8 cellular contexts compared by ENCODE assay signal in the genomic region with DNA sequence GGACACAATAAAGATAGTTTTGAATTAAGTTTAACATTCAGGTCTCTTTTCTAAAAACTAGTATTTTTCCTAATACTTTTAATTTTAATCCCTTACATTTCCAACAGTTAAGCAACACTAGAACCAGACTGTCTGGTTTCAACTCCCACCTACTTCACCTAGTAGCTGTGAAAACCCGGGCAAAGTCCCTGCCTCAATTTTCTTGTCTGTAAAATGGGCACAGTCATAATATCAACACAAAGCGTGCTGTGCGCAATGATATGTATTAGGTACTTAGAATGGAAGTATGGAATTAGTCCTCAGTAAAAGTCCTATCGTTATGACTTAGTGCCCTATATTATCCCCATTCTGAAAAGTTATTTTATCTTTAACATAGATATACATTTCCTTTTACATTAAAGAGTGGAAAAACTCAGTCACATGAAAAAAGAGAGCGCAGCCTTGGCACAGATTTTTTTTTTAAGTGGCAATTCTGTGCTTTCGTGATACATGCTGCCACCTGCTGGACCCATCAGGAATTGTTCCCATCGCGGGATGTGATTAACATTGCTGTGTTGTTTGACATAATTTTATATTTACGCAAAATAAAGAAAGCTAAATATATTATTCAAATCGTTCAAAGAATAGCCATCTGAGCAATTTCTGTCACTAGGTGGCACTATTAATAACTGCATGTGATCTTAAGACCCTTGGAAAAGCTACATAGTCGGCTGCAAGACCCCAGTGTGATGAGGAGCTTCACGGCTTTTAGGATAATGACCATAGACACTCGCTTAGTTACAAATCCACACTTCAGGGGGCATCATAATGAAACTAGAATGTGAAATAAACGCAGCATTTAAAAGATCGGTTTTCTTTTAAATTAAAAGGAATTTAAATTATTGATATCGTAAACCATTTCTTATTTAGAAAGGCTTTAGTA. TPM values are rescaled to one million over a fixed set of nuclear protein-coding genes. Genes with fewer than 3 reads are reported as not detected.
DNase-seq lines count a peak whose midpoint lies in the region; ATAC-seq, FAIRE-seq and TF ChIP-seq lines count a peak whose summit lies in the region.

No MANE protein-coding gene starts in this region.

- no peaks in the 10 kb centered on the region for H3K4me1 ChIP-seq in CD4-positive, alpha-beta memory T cell (ENCODE audit: insufficient read depth, low read length)
- no peaks in the 10 kb centered on the region for H3K4me1 ChIP-seq in K562 (replicated peaks in 1 of 2; ENCODE audit: control insufficient read depth in 2 of 2, insufficient read depth in 2 of 2, low read length in 2 of 2)

- no peaks in the 10 kb centered on the region for H3K4me1 Mint-ChIP-seq in CD4-positive, alpha-beta memory T cell
- no peaks in the 10 kb centered on the region for H3K4me1 Mint-ChIP-seq in T-helper 2 cell treated with Interferon-gamma antibody and Interleukin-4, amounts not matched to agents 5 μg/mL and 100 μg/mL, for 36 hours (ENCODE audit: low read depth)

- no peak overlapping the region for H3K27ac Mint-ChIP-seq in CD4-positive, alpha-beta memory T cell
- no peak overlapping the region for H3K27ac Mint-ChIP-seq in T-helper 2 cell treated with Interferon-gamma antibody and Interleukin-4, amounts not matched to agents 5 μg/mL and 100 μg/mL, for 36 hours

- H3K27me3 ChIP-seq in CD4-positive, alpha-beta memory T cell (ENCODE audit: insufficient read depth, low read length) = no peaks in the 10 kb centered on the region
- H3K27me3 ChIP-seq in K562 (ENCODE audit: control insufficient read depth in 2 of 2, insufficient read depth in 2 of 2, low read length in 2 of 2) = no peaks in the 10 kb centered on the region

- H3K4me2 ChIP-seq in K562 (ENCODE audit: insufficient read depth, low read length) = no peak overlapping the region

- TF ChIP-seq EP300 in K562 (IDR thresholded peaks at IDR 0.05; ENCODE audit: low read length) = no peak

- H3K9me3 Mint-ChIP-seq in CD4-positive, alpha-beta memory T cell = no peaks in the 10 kb centered on the region
- no peaks in the 10 kb centered on the region for H3K9me3 Mint-ChIP-seq in T-helper 2 cell treated with Interferon-gamma antibody and Interleukin-4, amounts not matched to agents 5 μg/mL and 100 μg/mL, for 36 hours

- in situ Hi-C loops in K562 (cut with MboI) = loop anchor here (5.0 kb wide), 1 partner anchor 943 kb away; no protein-coding TSS in a partner anchor

- TF ChIP-seq POLR2A in K562 (conservative IDR thresholded peaks at IDR 0.05) = no peak

- H3K9ac ChIP-seq in K562 (ENCODE audit: insufficient read depth in 1 of 2, low read depth in 2 of 2, low read length in 2 of 2) = no peak overlapping the region

- peak; percentile 36 to 64 (median 43) for DNase-seq in CD4-positive, alpha-beta memory T cell
- DNase-seq in NAMALWA (ENCODE audit: low spot score) = peak; percentile 77
- DNase-seq in T-helper 2 cell treated with Interferon-gamma antibody and Interleukin-4, amounts not matched to agents 5 μg/mL and 100 μg/mL, for 36 hours (ENCODE audit: low spot score) = peak; percentile 15
- DNase-seq in K562 (ENCODE audit: extremely low read depth in 1 of 4, low spot score in 3 of 4) = peak; percentile 21 to 32 (median 30)
- peak; percentile 50 for DNase-seq in iris pigment epithelial cell (ENCODE audit: low read depth)
- DNase-seq in stimulated activated CD4-positive, alpha-beta T cell treated with anti-CD3 and anti-CD28 coated beads, Interleukin-15, amount 100 ng/mL, for 48 hours (ENCODE audit: low read depth in 2 of 2) = peak; percentile 24 to 27

- peak; percentile 30 to 60 (median 52); a peak in 5 of 6 replicates for TF ChIP-seq CTCF in K562 (IDR thresholded peaks at IDR 0.05 in 2 of 3, conservative IDR thresholded peaks at IDR 0.05 in 1 of 3; ENCODE audit: insufficient read depth in 2 of 3, low read depth in 1 of 3, low read length in 3 of 3)

- BruUV-seq in K562 (replicated peaks; lab: Mats Ljungman, UMichigan) = no TSS peak

- POLR2A ChIA-PET in CD4-positive, alpha-beta memory T cell (lab: Charles Lee; ENCODE audit: partially characterized antibody) = no interaction called here
- POLR2A ChIA-PET in K562 (lab: Yijun Ruan, JAX) = no interaction called here

- no peak overlapping the region for H3K4me3 ChIP-seq in CD4-positive, alpha-beta memory T cell (ENCODE audit: low read length in 2 of 2)
- H3K4me3 ChIP-seq in K562 = no peak overlapping the region

- H3K9me3 ChIP-seq in CD4-positive, alpha-beta memory T cell (ENCODE audit: control insufficient read depth in 1 of 2, low read length in 2 of 2) = no peaks in the 10 kb centered on the region
- H3K9me3 ChIP-seq in K562 (replicated peaks; ENCODE audit: control insufficient read depth, insufficient read depth, low read depth, low read length) = no peaks in the 10 kb centered on the region

- CTCF ChIA-PET in CD4-positive, alpha-beta memory T cell (lab: Charles Lee; ENCODE audit: partially characterized antibody) = interaction anchor here (0.7 to 3.6 kb wide), 20 partner anchors 9 to 954 kb away, joined by 3 to 58 read pairs (median 4); no protein-coding TSS in a partner anchor
- CTCF ChIA-PET in K562 (lab: Yijun Ruan, JAX; ENCODE audit: low intra/inter-chr PET ratio) = no interaction called here

- H2AFZ ChIP-seq in K562 (ENCODE audit: low read depth, low read length) = no peak overlapping the region

- peak; percentile 29 to 40; a peak in 3 of 4 replicates for TF ChIP-seq RAD21 in K562 (CRISPR knock-in tag; conservative IDR thresholded peaks at IDR 0.05 in 1 of 2, IDR thresholded peaks at IDR 0.05 in 1 of 2)

- ATAC-seq in GM21381 (IDR thresholded peaks at IDR 0.05; ENCODE audit: unreplicated experiment) (peak; percentile 55), K562 (no peak), HG02870 (IDR thresholded peaks at IDR 0.05; ENCODE audit: unreplicated experiment) (no peak)

- no peaks in the 10 kb centered on the region for H3K36me3 Mint-ChIP-seq in CD4-positive, alpha-beta memory T cell
- H3K36me3 Mint-ChIP-seq in T-helper 2 cell treated with Interferon-gamma antibody and Interleukin-4, amounts not matched to agents 5 μg/mL and 100 μg/mL, for 36 hours (ENCODE audit: low read depth) = no peaks in the 10 kb centered on the region

- FAIRE-seq in K562 (lab: Jason Lieb, UNC) = peak; percentile 80

- no peaks in the 10 kb centered on the region for H4K20me1 ChIP-seq in K562 (replicated peaks; ENCODE audit: control insufficient read depth, insufficient read depth, low read length)

- no peaks in the 10 kb centered on the region for H3K36me3 ChIP-seq in CD4-positive, alpha-beta memory T cell (ENCODE audit: insufficient read depth, low read length)
- H3K36me3 ChIP-seq in K562 (ENCODE audit: control insufficient read depth, insufficient read depth, low read length) = no peaks in the 10 kb centered on the region

- no peaks in the 10 kb centered on the region for H3K79me2 ChIP-seq in K562 (ENCODE audit: control insufficient read depth, insufficient read depth, low read length)

- 18% methylated on average over 16 of the region's 16 CpGs for WGBS in K562 (ENCODE audit: insufficient coverage, low coverage, missing lambda C conversion rate)

- no peak overlapping the region for H3K27ac ChIP-seq in CD4-positive, alpha-beta memory T cell (ENCODE audit: low read depth, low read length)
- no peak overlapping the region for H3K27ac ChIP-seq in K562 (ENCODE audit: extremely low read depth, low read depth, low read length)

- intact Hi-C loops in CD4-positive, alpha-beta memory T cell (cut with micrococcal nuclease) = loop anchor here (1.0 kb wide), 1 partner anchor 950 kb away; no protein-coding TSS in a partner anchor
- intact Hi-C loops in K562 (cut with micrococcal nuclease) = loop anchor here (1.0 kb wide), 1 partner anchor 944 kb away; no protein-coding TSS in a partner anchor

- peaks cover 6 to 9% of the 10 kb centered on the region in 2 donors for H3K27me3 Mint-ChIP-seq in CD4-positive, alpha-beta memory T cell
- H3K27me3 Mint-ChIP-seq in T-helper 2 cell treated with Interferon-gamma antibody and Interleukin-4, amounts not matched to agents 5 μg/mL and 100 μg/mL, for 36 hours (ENCODE audit: low read depth) = no peaks in the 10 kb centered on the region

- H3K4me3 Mint-ChIP-seq in CD4-positive, alpha-beta memory T cell = no peak overlapping the region
- H3K4me3 Mint-ChIP-seq in T-helper 2 cell treated with Interferon-gamma antibody and Interleukin-4, amounts not matched to agents 5 μg/mL and 100 μg/mL, for 36 hours = no peak overlapping the region

- no peaks in the 10 kb centered on the region for H3K9me1 ChIP-seq in K562 (ENCODE audit: control insufficient read depth, insufficient read depth, low read length)

TF ChIP-seq in K562, 482 proteins besides CTCF, POLR2A, EP300 and RAD21 (continues in another document):
- TF ChIP-seq ZNF384 (IDR thresholded peaks at IDR 0.05; ENCODE audit: low read depth, low read length) (peak; percentile 47; the same call in 1 of the 2 replicates), TCF15 (CRISPR knock-in tag; IDR thresholded peaks at IDR 0.05) (no peak), RBM25 (IDR thresholded peaks at IDR 0.05; ENCODE audit: low read depth, low read length, severe bottlenecking) (peak; percentile 25), GABPA (tag; conservative IDR thresholded peaks at IDR 0.05; ENCODE audit: low read depth) (no peak), ZNF583 (CRISPR knock-in tag; IDR thresholded peaks at IDR 0.05) (no peak)

RNA-seq across cellular contexts. Expression of gene LIG4, which starts 59.9 kb away (rescaled TPM):
- 10 to 100 TPM; 11.1 to 11.4 TPM for total RNA-seq in CD4-positive, alpha-beta memory T cell
- 1 to 10 TPM; 2.7 to 6.6 TPM for polyA plus RNA-seq in CD4-positive, alpha-beta memory T cell
- 2.8 and 15.5 TPM in 2 replicates for total RNA-seq in K562 (2011; cell fraction: chromatin; rRNA removed; ENCODE audit: low replicate concordance)
- total RNA-seq in K562 (2011; cell fraction: nucleolus; rRNA removed) = 1.8 and 2.8 TPM in 2 replicates
- 3.8 and 4.1 TPM in 2 replicates for total RNA-seq in K562 (2011; cell fraction: nucleoplasm; rRNA removed)
- total RNA-seq in K562 (2014; rRNA removed) (2.5 and 3.1 TPM in 2 replicates), K562 (2014; rRNA removed; fragmentation: Illumina TruSeq; extraction: Trizol) (6.1 and 7.1 TPM in 2 replicates), K562 (2015; rRNA removed; fragmentation: Illumina TruSeq; extraction: Trizol) (4.6 and 5.1 TPM in 2 replicates), K562 (2021) (4.0 and 4.1 TPM in 2 replicates)
- polyA plus RNA-seq in K562 (2011; rRNA removed) (5.9 and 7.8 TPM in 2 replicates), K562 (2014; fragmentation: Illumina TruSeq; extraction: Trizol) (5.3 and 7.1 TPM in 2 replicates), K562 (2014; fragmentation: Nextera tagmentation; extraction: Ambion mirVana) (1 to 10 TPM; 1.5 to 3.1 TPM), K562 (2014; rRNA removed) (4.5 and 6.0 TPM in 2 replicates)
- polyA plus RNA-seq in K562 (2011; cell fraction: cytosol; rRNA removed) = 1.1 and 2.3 TPM in 2 replicates
- polyA plus RNA-seq in K562 (2011; cell fraction: nucleus; rRNA removed) = 5.9 and 6.9 TPM in 2 replicates
- 3.4 and 6.5 TPM in 2 replicates for polyA plus RNA-seq in K562 (2012)
- 4.4 and 4.7 TPM in 2 replicates for polyA minus RNA-seq in K562 (2011; rRNA and poly(A)+ RNA removed)
- polyA minus RNA-seq in K562 (2011; cell fraction: cytosol; rRNA and poly(A)+ RNA removed) = 1.6 and 3.5 TPM in 2 replicates
- 1.9 and 3.9 TPM in 2 replicates for polyA minus RNA-seq in K562 (2011; cell fraction: nucleus; rRNA and poly(A)+ RNA removed)

Comparison
In these comparisons a context has a peak if more than half of its experiments do, and no peak if none do; other contexts are left out.
1. DNase-seq: peak in every context shown above with its lines; median percentile 77 in NAMALWA; 50 in iris pigment epithelial cell; 43 in CD4-positive, alpha-beta memory T cell; 30 in K562; 26 in stimulated activated CD4-positive, alpha-beta T cell treated with anti-CD3 and anti-CD28 coated beads, Interleukin-15, amount 100 ng/mL, for 48 hours; 15 in T-helper 2 cell treated with Interferon-gamma antibody and Interleukin-4, amounts not matched to agents 5 μg/mL and 100 μg/mL, for 36 hours.